ENCODE assay signal across 20 cellular contexts in genomic region chr7:98555403-98555802, GRCh38.
A peak's percentile ranks its signal among the peaks of the same experiment; 100 is the strongest.
DNase-seq lines count a peak whose midpoint lies in the region; ATAC-seq, FAIRE-seq and TF ChIP-seq lines count a peak whose summit lies in the region.
"Had no signal": no experiment of that assay in that cellular context is flagged by ENCODE, and none has a peak within 500 bp of the region (broad histone marks: within the 10 kb centered on the region; RNA-seq: fewer than 3 reads in every experiment).

No MANE protein-coding gene starts in this region.

- no peak for TF ChIP-seq CTCF in prostate gland (IDR thresholded peaks at IDR 0.05)
- TF ChIP-seq CTCF in GM13977 (IDR thresholded peaks at IDR 0.05; ENCODE audit: extremely low read depth, insufficient read depth, missing control alignments), result no peak

- H3K27ac ChIP-seq in prostate gland, result no peak overlapping the region
- H3K27ac ChIP-seq: esophagus muscularis mucosa had no signal

- DNase-seq in NCI-H2107 treated with DMSO at 0.1 percent for 48 hours (lab: John Stamatoyannopoulos, UW; ENCODE audit: unreplicated experiment), result peak; percentile 47
- DNase-seq in NCI-H2107 (lab: John Stamatoyannopoulos, UW), result no peak
- DNase-seq in HTR-8/SVneo (ENCODE audit: insufficient read length, low spot score), result peak; percentile 24
- DNase-seq in RPMI7951 (ENCODE audit: low read depth), result peak; percentile 59
- peak; percentile 7 for DNase-seq in prostate gland (ENCODE audit: low spot score)
- DNase-seq in GM13977 (ENCODE audit: low spot score), result no peak
- DNase-seq: activated CD4-positive, CD25-positive, alpha-beta regulatory T cell treated with anti-CD3 and anti-CD28 coated beads, Interleukin-2, amount 50 U/mL, for 72 hours; activated CD8-positive, alpha-beta memory T cell treated with anti-CD3 and anti-CD28 coated beads, Interleukin-2, amount 10 ng/mL, durations not matched to agents 7 days and 5 days; activated effector memory CD4-positive, alpha-beta T cell treated with Interleukin-2 at 50 U/mL for 16 hours; CD4-positive, CD25-positive, alpha-beta regulatory T cell; central memory CD4-positive, alpha-beta T cell; NCI-H446; OCI-M1; stimulated activated CD4-positive, alpha-beta T cell treated with anti-CD3 and anti-CD28 coated beads, Interleukin-15, amount 100 ng/mL, for 24 hours; stimulated activated naive B cell treated with anti-CD40 and anti-IgM and Interleukin-4, amounts not matched to agents 10 μg/mL and 1 μg/mL and 100 μg/mL, for 72 hours had no signal

- H3K4me3 ChIP-seq in prostate gland, result no peak overlapping the region
- H3K4me3 ChIP-seq: esophagus muscularis mucosa had no signal

- WGBS in prostate gland, result 64% methylated on average over 3 of the region's 3 CpGs

- no peaks in the 10 kb centered on the region for H3K4me1 ChIP-seq in prostate gland (replicated peaks)
- H3K4me1 ChIP-seq: esophagus muscularis mucosa had no signal

- H3K9me3 ChIP-seq in prostate gland, result no peaks in the 10 kb centered on the region

- intact Hi-C loops in prostate gland (cut with DNase I), result no loop called here

- H3K27me3 ChIP-seq in prostate gland (replicated peaks; ENCODE audit: insufficient read depth), result no peaks in the 10 kb centered on the region

- no peak for ATAC-seq in GM19397 (IDR thresholded peaks at IDR 0.05; ENCODE audit: unreplicated experiment)
- no peak for ATAC-seq in GM21528 (IDR thresholded peaks at IDR 0.05; ENCODE audit: low FRiP score, unreplicated experiment)
- ATAC-seq: activated CD8-positive, alpha-beta memory T cell treated with anti-CD3 and anti-CD28 coated beads, Interleukin-2, amount 10 ng/mL, durations not matched to agents 7 days and 5 days; left lobe of liver; SK-N-SH treated with all-trans-retinoic acid at 6 μM for 48 hours; stimulated activated naive B cell treated with anti-CD40 and anti-IgM and Interleukin-4, amounts not matched to agents 10 μg/mL and 1 μg/mL and 100 μg/mL, for 72 hours had no signal

- TF ChIP-seq POLR2A in prostate gland (IDR thresholded peaks at IDR 0.05), result no peak

- FAIRE-seq in HTR-8/SVneo (lab: Jason Lieb, UNC), result no peak

- in situ Hi-C loops in GM13977 (cut with MboI; ENCODE audit: low pct_unique_long_range_greater_than_20kb, low sequenced_read_pairs, unreplicated experiment), result no loop called here

- no peaks in the 10 kb centered on the region for H3K36me3 ChIP-seq in prostate gland
- H3K36me3 ChIP-seq: esophagus muscularis mucosa had no signal

Comparison
In these comparisons a context has a peak if more than half of its experiments do, and no peak if none do; other contexts are left out.
1. DNase-seq: peak in NCI-H2107 treated with DMSO at 0.1 percent for 48 hours (single experiment), HTR-8/SVneo (single experiment), RPMI7951 (single experiment) and prostate gland (single experiment); none in NCI-H2107 (single experiment) and GM13977 (single experiment).